Comparison of ENCODE assay signal across 8 cellular contexts in genomic region chr10:132331956-132332749, GRCh38. TPM values are rescaled to one million over a fixed set of nuclear protein-coding genes. Genes with fewer than 3 reads are reported as not detected.
A peak's percentile ranks its signal among the peaks of the same experiment; 100 is the strongest.
DNase-seq lines count a peak whose midpoint lies in the region; ATAC-seq and TF ChIP-seq lines count a peak whose summit lies in the region.

Gene LRRC27, plus strand, starts transcription at chr10:132332193. Its CDS starts 1,332 bp downstream, at chr10:132333525.

- no peaks in the 10 kb centered on the region for H3K27me3 Mint-ChIP-seq in natural killer cell treated with Interleukin-12 subunit alpha and Interleukin-12 subunit beta and Interleukin-15 and Interleukin-18, amount 100 ng/mL, for 72 hours

- peaks cover 55 to 75% of the 10 kb centered on the region in 2 donors for H3K4me1 Mint-ChIP-seq in natural killer cell treated with Interleukin-12 subunit alpha and Interleukin-12 subunit beta and Interleukin-15 and Interleukin-18, amount 100 ng/mL, for 72 hours (ENCODE audit: low read depth in 2 of 2)

- H3K4me3 ChIP-seq in H7 (ENCODE audit: insufficient read depth, low read depth, low read length): peak within 1 kb of the TSS; percentile 91
- H3K4me3 ChIP-seq in fibroblast of pulmonary artery (replicated peaks; ENCODE audit: low read depth, low read length): peak within 1 kb of the TSS; percentile 80

- DNase-seq in ELF-1 (ENCODE audit: low read depth, low spot score) (peak; percentile 97), H7 (peak; percentile 100), LoVo (ENCODE audit: low spot score) (peak; percentile 99), RWPE1 (ENCODE audit: low spot score) (peak; percentile 100), fibroblast of pulmonary artery (ENCODE audit: low read depth) (peak; percentile 98)
- DNase-seq in activated T-helper 9 cell treated with anti-CD3 and anti-CD28 coated beads, Interleukin-2, amount 50 U/mL, for 16 hours (ENCODE audit: low read depth): peak; percentile 100
- DNase-seq in natural killer cell treated with Interleukin-12 subunit alpha and Interleukin-12 subunit beta and Interleukin-15 and Interleukin-18, amount 100 ng/mL, for 72 hours (ENCODE audit: low spot score): peak; percentile 99
- DNase-seq in stimulated activated naive CD4-positive, alpha-beta T cell (lab: John Stamatoyannopoulos, UW): peak; percentile 99 to 100 (median 100)

- no peaks in the 10 kb centered on the region; the same call in 1 of the 2 replicates for H3K27me3 ChIP-seq in H7 (ENCODE audit: control insufficient read depth, insufficient read depth, low read length)

- TF ChIP-seq CTCF in RWPE1 (conservative IDR thresholded peaks at IDR 0.05; ENCODE audit: low read depth) (no peak), fibroblast of pulmonary artery (IDR thresholded peaks at IDR 0.05; ENCODE audit: low read length, missing control alignments) (no peak)

- peaks cover 2% of the 10 kb centered on the region; the same call in 1 of the 2 replicates for H3K36me3 ChIP-seq in H7 (replicated peaks; ENCODE audit: control insufficient read depth, insufficient read depth, low read length)

- CTCF ChIA-PET in RWPE1 (lab: Yijun Ruan, JAX): interaction anchor here (0.7 to 0.9 kb wide), 2 partner anchors 91 to 322 kb away, joined by 3 to 5 read pairs; no protein-coding TSS in a partner anchor

- H3K4me3 Mint-ChIP-seq in natural killer cell treated with Interleukin-12 subunit alpha and Interleukin-12 subunit beta and Interleukin-15 and Interleukin-18, amount 100 ng/mL, for 72 hours: peak within 1 kb of the TSS; percentile 97

- ATAC-seq in natural killer cell treated with Interleukin-12 subunit alpha and Interleukin-12 subunit beta and Interleukin-15 and Interleukin-18, amount 100 ng/mL, for 72 hours: peak; percentile 88 to 91

- H3K9me3 Mint-ChIP-seq in natural killer cell treated with Interleukin-12 subunit alpha and Interleukin-12 subunit beta and Interleukin-15 and Interleukin-18, amount 100 ng/mL, for 72 hours: no peaks in the 10 kb centered on the region

- peak within 1 kb of the TSS; percentile 82 for H3K27ac ChIP-seq in RWPE1

- POLR2A ChIA-PET in RWPE1 (lab: Yijun Ruan, JAX; ENCODE audit: low non-redundant PET): interaction anchor here (0.6 kb wide), 1 partner anchor 175 kb away, joined by 3 read pairs; no protein-coding TSS in a partner anchor

- peak within 1 kb of the TSS; percentile 84 to 88 for H3K27ac Mint-ChIP-seq in natural killer cell treated with Interleukin-12 subunit alpha and Interleukin-12 subunit beta and Interleukin-15 and Interleukin-18, amount 100 ng/mL, for 72 hours

- peaks cover 8% of the 10 kb centered on the region for H3K36me3 Mint-ChIP-seq in natural killer cell treated with Interleukin-12 subunit alpha and Interleukin-12 subunit beta and Interleukin-15 and Interleukin-18, amount 100 ng/mL, for 72 hours

RNA-seq across cellular contexts. Expression of gene LRRC27, which starts in this region (rescaled TPM):
- 4.0 and 5.7 TPM in 2 replicates for total RNA-seq in H7 (2014; rRNA removed; shearing (Covaris generic))
- total RNA-seq in natural killer cell treated with Interleukin-12 subunit alpha and Interleukin-12 subunit beta and Interleukin-15 and Interleukin-18, amount 100 ng/mL, for 72 hours: 1 to 10 TPM; 6.5 to 8.5 TPM

Comparison
In these comparisons a context has a peak if more than half of its experiments do, and no peak if none do; other contexts are left out.
1. Peak in every context shown above with its lines: DNase-seq, ATAC-seq, H3K4me3 ChIP-seq and H3K27ac ChIP-seq.